8 cellular contexts compared by ENCODE assay signal in the genomic region with DNA sequence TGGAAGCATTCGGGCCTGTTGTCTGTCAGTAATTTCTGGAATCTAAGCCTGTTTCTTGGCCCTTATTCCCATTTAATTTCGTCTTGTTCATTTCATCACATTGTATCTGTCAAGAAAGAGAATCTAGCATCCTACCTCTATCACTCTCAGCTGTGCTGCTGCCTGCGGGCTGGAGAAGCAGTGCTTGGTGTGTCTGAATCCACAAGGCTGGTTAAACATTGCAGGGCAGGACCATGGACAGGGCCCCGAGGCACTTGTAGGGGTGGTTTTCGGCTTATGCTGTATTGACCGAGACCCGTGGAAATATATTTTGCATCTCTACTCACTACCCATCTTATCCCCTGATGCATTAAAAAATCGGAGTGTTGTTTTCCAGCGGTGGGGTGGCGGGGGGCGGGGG. TPM values are rescaled to one million over a fixed set of nuclear protein-coding genes. Genes with fewer than 3 reads are reported as not detected.
DNase-seq lines count a peak whose midpoint lies in the region; ATAC-seq and TF ChIP-seq lines count a peak whose summit lies in the region.

No MANE protein-coding gene starts in this region.

- WGBS in adrenal gland, 4 donors = 16 to 21% (median 16%) methylated on average over 11 of the region's 11 CpGs

- peak; percentile 49 for DNase-seq in Caki2 (ENCODE audit: low read depth)
- DNase-seq in MV-4-11 (lab: John Stamatoyannopoulos, UW) = peak; percentile 49
- peak; percentile 50 to 76 (median 71) for DNase-seq in adrenal gland
- peak; percentile 60 for DNase-seq in hippocampal formation (lab: John Stamatoyannopoulos, UW)
- DNase-seq in stimulated activated CD4-positive, alpha-beta T cell treated with anti-CD3 and anti-CD28 coated beads, Interleukin-4, amount 100 ng/mL, for 1 hour = peak; percentile 48
- DNase-seq in NCI-H2081 treated with DMSO at 0.1 percent for 48 hours (lab: John Stamatoyannopoulos, UW) = no peak
- DNase-seq in NCI-H82 treated with DMSO at 0.1 percent for 48 hours (lab: John Stamatoyannopoulos, UW; ENCODE audit: unreplicated experiment) = no peak

- ATAC-seq in HG03469 (IDR thresholded peaks at IDR 0.05; ENCODE audit: unreplicated experiment) = no peak

- TF ChIP-seq CTCF in adrenal gland (IDR thresholded peaks at IDR 0.05) = no peak

- no peaks in the 10 kb centered on the region for H3K9me3 ChIP-seq in adrenal gland (replicated peaks in 1 of 3)

- in situ Hi-C loops in Caki2 (cut with HindIII; ENCODE audit: low pct_unique_long_range_greater_than_20kb, low sequenced_read_pairs) = no loop called here

- no peaks in the 10 kb centered on the region for H3K36me3 ChIP-seq in adrenal gland (replicated peaks in 1 of 2)

- intact Hi-C loops in adrenal gland (cut with DNase I) = no loop called here

- H3K27ac ChIP-seq in adrenal gland = no peak overlapping the region

- no peak for TF ChIP-seq POLR2A in adrenal gland (IDR thresholded peaks at IDR 0.05)

- peaks cover 11% of the 10 kb centered on the region for H3K27me3 ChIP-seq in adrenal gland

- no peak overlapping the region for H3K4me3 ChIP-seq in adrenal gland

- H3K4me1 ChIP-seq in adrenal gland (replicated peaks in 1 of 2) = no peaks in the 10 kb centered on the region

RNA-seq across cellular contexts. Expression of gene RAB11FIP4, which starts 3.1 kb away (rescaled TPM):
- total RNA-seq in Caki2 (2014; rRNA removed; shearing (Covaris generic); ENCODE audit: low replicate concordance) = 3.6 and 6.7 TPM in 2 replicates
- 1 to 10 TPM in 7 of 8 donors, under 1 TPM in 1; 0.48 to 3.8 (median 2.5) TPM for total RNA-seq in adrenal gland
- polyA plus RNA-seq in adrenal gland = 1 to 10 TPM in 1 of 3 donors, under 1 TPM in 2; 0.54 to 2.1 (median 0.92) TPM

Comparison
In these comparisons a context has a peak if more than half of its experiments do, and no peak if none do; other contexts are left out.
1. DNase-seq: peak in Caki2 (single experiment), MV-4-11 (single experiment), adrenal gland (7 of 7), hippocampal formation (2 of 2) and stimulated activated CD4-positive, alpha-beta T cell treated with anti-CD3 and anti-CD28 coated beads, Interleukin-4, amount 100 ng/mL, for 1 hour (single experiment); none in NCI-H2081 treated with DMSO at 0.1 percent for 48 hours (single experiment) and NCI-H82 treated with DMSO at 0.1 percent for 48 hours (single experiment).